24 cellular contexts compared by ENCODE assay signal in the genomic region with DNA sequence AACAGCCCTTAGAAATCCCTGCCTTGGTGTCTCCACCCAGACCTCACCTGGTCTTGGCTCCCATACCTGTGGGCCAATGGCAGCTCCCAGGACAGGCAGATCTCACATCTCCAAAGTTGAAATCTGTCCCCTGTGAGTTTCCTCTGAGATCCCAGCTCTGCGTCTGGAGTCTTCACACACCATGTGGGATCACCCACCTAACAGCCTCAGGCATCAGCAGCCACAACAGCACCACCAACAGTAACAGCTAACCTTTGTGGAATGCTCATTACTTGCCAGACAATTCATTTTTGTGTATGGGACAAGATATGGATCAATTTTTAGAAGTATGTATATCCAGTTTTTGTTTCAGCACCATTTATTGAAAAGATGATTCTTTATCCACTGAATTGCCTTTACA.
"Had no signal": no experiment of that assay in that cellular context is flagged by ENCODE, and none has a peak within 500 bp of the region (broad histone marks: within the 10 kb centered on the region; RNA-seq: fewer than 3 reads in every experiment).

No MANE protein-coding gene starts in this region.

- H3K4me1 ChIP-seq: colonic mucosa, foreskin keratinocyte, parathyroid adenoma, right lobe of liver, thyroid gland had no signal

- H3K36me3 Mint-ChIP-seq: naive thymus-derived CD8-positive, alpha-beta T cell; type B pancreatic cell had no signal

- H3K36me3 ChIP-seq: colonic mucosa, gastroesophageal sphincter, heart left ventricle, left lung, right lobe of liver, stomach, thyroid gland had no signal

- H2AFZ ChIP-seq: hepatocyte, parathyroid adenoma had no signal

- H3K9ac ChIP-seq: parathyroid adenoma had no signal

- H3K27me3 ChIP-seq: colonic mucosa, foreskin keratinocyte, gastroesophageal sphincter, hepatocyte, right lobe of liver, thyroid gland had no signal

- H3K27ac Mint-ChIP-seq: dendritic cell treated with granulocyte-macrophage colony-stimulating factor and Interleukin-4, amounts not matched to agents 40 ng/mL and 50 ng/mL, for 4 days; endodermal cell; naive thymus-derived CD8-positive, alpha-beta T cell; progenitor cell of endocrine pancreas; type B pancreatic cell had no signal

- H3K9me3 ChIP-seq: colonic mucosa, gastroesophageal sphincter, right lobe of liver, stomach, thyroid gland had no signal

- H3K4me3 ChIP-seq: colonic mucosa, gastroesophageal sphincter, heart left ventricle, hepatocyte, left lung, right lobe of liver, stomach, thyroid gland had no signal

- H3K4me3 Mint-ChIP-seq: dendritic cell treated with granulocyte-macrophage colony-stimulating factor and Interleukin-4, amounts not matched to agents 40 ng/mL and 50 ng/mL, for 4 days; endodermal cell; naive thymus-derived CD8-positive, alpha-beta T cell; type B pancreatic cell had no signal

- H3K27ac ChIP-seq: colonic mucosa, epithelial cell of prostate, foreskin keratinocyte, gastroesophageal sphincter, heart left ventricle, hepatocyte, left lung, parathyroid adenoma, right lobe of liver, stomach, thyroid gland had no signal

- H3K9me3 Mint-ChIP-seq: dendritic cell treated with granulocyte-macrophage colony-stimulating factor and Interleukin-4, amounts not matched to agents 40 ng/mL and 50 ng/mL, for 4 days; type B pancreatic cell had no signal

- DNase-seq: colonic mucosa; effector CD8-positive, alpha-beta T cell; endodermal cell; heart left ventricle; left cardiac atrium; left lung; naive thymus-derived CD8-positive, alpha-beta T cell; occipital lobe; right lobe of liver; small intestine; stimulated activated CD4-positive, alpha-beta T cell treated with anti-CD3 and anti-CD28 coated beads, Interleukin-1b, Interleukin-23, amount 100 ng/mL, for 48 hours; stimulated activated CD4-positive, alpha-beta T cell treated with anti-CD3 and anti-CD28 coated beads, Interleukin-4, amount 100 ng/mL, for 1 hour; stimulated activated CD8-positive, alpha-beta memory T cell treated with anti-CD3 and anti-CD28 coated beads, Interleukin-4, amount 100 ng/mL, for 48 hours; stimulated activated naive CD4-positive, alpha-beta T cell; stomach; thyroid gland had no signal

- H3K79me2 ChIP-seq: hepatocyte, parathyroid adenoma had no signal

- FAIRE-seq: small intestine had no signal

- H3K4me2 ChIP-seq: hepatocyte had no signal
